ENCODE assay signal across 33 cellular contexts in genomic region chr7:26250239-26250638, GRCh38.
"Had no signal": no experiment of that assay in that cellular context is flagged by ENCODE, and none has a peak within 500 bp of the region (broad histone marks: within the 10 kb centered on the region; RNA-seq: fewer than 3 reads in every experiment).

No MANE protein-coding gene starts in this region.

- H3K4me1 Mint-ChIP-seq: stimulated activated memory B cell treated with anti-CD40 and anti-IgM and Interleukin-4, amounts not matched to agents 10 μg/mL and 1 μg/mL and 100 μg/mL, for 72 hours; stimulated activated naive CD8-positive, alpha-beta T cell treated with anti-CD3 and anti-CD28 coated beads, Interleukin-15, amount 100 ng/mL, for 72 hours had no signal

- H3K27me3 ChIP-seq: brain microvascular endothelial cell, pancreas, vagina had no signal

- FAIRE-seq: astrocyte, endothelial cell of umbilical vein, keratinocyte, pancreas had no signal

- H3K4me1 ChIP-seq: pancreas, prostate gland, vagina had no signal

- DNase-seq: activated CD4-positive, alpha-beta T cell treated with anti-CD3 and anti-CD28 coated beads, Interleukin-2, amount 50 U/mL, for 1 hour; activated CD4-positive, CD25-positive, alpha-beta regulatory T cell treated with anti-CD3 and anti-CD28 coated beads, Interleukin-2, amount 50 U/mL, for 72 hours; activated effector memory CD4-positive, alpha-beta T cell treated with anti-CD3 and anti-CD28 coated beads, Interleukin-2, amount 50 U/mL, for 16 hours; activated naive CD4-positive, alpha-beta T cell treated with anti-CD3 and anti-CD28 coated beads for 36 hours; activated T-cell treated with anti-CD3 and anti-CD28 coated beads, Interleukin-2, amount 50 U/mL, for 1 hour; amniotic stem cell; brain microvascular endothelial cell; cortex of kidney; foreskin fibroblast; head of caudate nucleus; hippocampal formation; left cardiac atrium; mammary epithelial cell; nephron progenitor cell; nucleus accumbens; pancreas; retina; stimulated activated CD4-positive, alpha-beta T cell treated with anti-CD3 and anti-CD28 coated beads, Interleukin-12 subunit alpha, Interleukin-12 subunit beta, amount 100 ng/mL, for 4 hours; stimulated activated CD4-positive, alpha-beta T cell treated with anti-CD3 and anti-CD28 coated beads, Interleukin-4, amount 100 ng/mL, for 4 hours; stimulated activated CD8-positive, alpha-beta memory T cell treated with anti-CD3 and anti-CD28 coated beads, Interleukin-4, amount 100 ng/mL, for 48 hours; stimulated activated naive CD8-positive, alpha-beta T cell treated with anti-CD3 and anti-CD28 coated beads, Interleukin-15, amount 100 ng/mL, for 72 hours; substantia nigra had no signal

- H3K9me3 Mint-ChIP-seq: activated naive CD4-positive, alpha-beta T cell treated with anti-CD3 and anti-CD28 coated beads for 36 hours; activated T-helper 1 cell treated with anti-CD3 and anti-CD28 coated beads, Interleukin-12 subunit alpha, Interleukin-12 subunit beta, Interleukin-2, Interleukin-4 antibody, amounts not matched to agents 30 ng/mL and 10 ng/mL and 1 ng/mL, durations not matched to agents 14 hours and 24 hours and 36 hours; nephron progenitor cell; stimulated activated memory B cell treated with anti-CD40 and anti-IgM and Interleukin-4, amounts not matched to agents 10 μg/mL and 1 μg/mL and 100 μg/mL, for 72 hours; stimulated activated naive CD8-positive, alpha-beta T cell treated with anti-CD3 and anti-CD28 coated beads, Interleukin-15, amount 100 ng/mL, for 72 hours; type B pancreatic cell had no signal

- H3K27me3 Mint-ChIP-seq: stimulated activated memory B cell treated with anti-CD40 and anti-IgM and Interleukin-4, amounts not matched to agents 10 μg/mL and 1 μg/mL and 100 μg/mL, for 72 hours; stimulated activated naive CD8-positive, alpha-beta T cell treated with anti-CD3 and anti-CD28 coated beads, Interleukin-15, amount 100 ng/mL, for 72 hours; type B pancreatic cell had no signal

- H3K36me3 ChIP-seq: brain microvascular endothelial cell, pancreas, prostate gland, vagina had no signal

- ATAC-seq: esophagus mucosa; left cardiac atrium; pancreas; sciatic nerve; stimulated activated memory B cell treated with anti-CD40 and anti-IgM and Interleukin-4, amounts not matched to agents 10 μg/mL and 1 μg/mL and 100 μg/mL, for 72 hours; stimulated activated naive CD8-positive, alpha-beta T cell treated with anti-CD3 and anti-CD28 coated beads, Interleukin-15, amount 100 ng/mL, for 72 hours had no signal

- H3K4me3 Mint-ChIP-seq: activated naive CD4-positive, alpha-beta T cell treated with anti-CD3 and anti-CD28 coated beads for 36 hours; activated T-helper 1 cell treated with anti-CD3 and anti-CD28 coated beads, Interleukin-12 subunit alpha, Interleukin-12 subunit beta, Interleukin-2, Interleukin-4 antibody, amounts not matched to agents 30 ng/mL and 10 ng/mL and 1 ng/mL, durations not matched to agents 14 hours and 24 hours and 36 hours; nephron progenitor cell; stimulated activated memory B cell treated with anti-CD40 and anti-IgM and Interleukin-4, amounts not matched to agents 10 μg/mL and 1 μg/mL and 100 μg/mL, for 72 hours; stimulated activated naive CD8-positive, alpha-beta T cell treated with anti-CD3 and anti-CD28 coated beads, Interleukin-15, amount 100 ng/mL, for 72 hours; type B pancreatic cell had no signal

- H3K4me3 ChIP-seq: pancreas, prostate gland, skin epidermis, vagina had no signal

- H3K36me3 Mint-ChIP-seq: stimulated activated memory B cell treated with anti-CD40 and anti-IgM and Interleukin-4, amounts not matched to agents 10 μg/mL and 1 μg/mL and 100 μg/mL, for 72 hours; type B pancreatic cell had no signal

- H3K9me3 ChIP-seq: pancreas, prostate gland, vagina had no signal

- H3K27ac ChIP-seq: brain microvascular endothelial cell, pancreas, prostate gland, skin epidermis, vagina had no signal

- H3K27ac Mint-ChIP-seq: activated naive CD4-positive, alpha-beta T cell treated with anti-CD3 and anti-CD28 coated beads for 36 hours; activated T-helper 1 cell treated with anti-CD3 and anti-CD28 coated beads, Interleukin-12 subunit alpha, Interleukin-12 subunit beta, Interleukin-2, Interleukin-4 antibody, amounts not matched to agents 30 ng/mL and 10 ng/mL and 1 ng/mL, durations not matched to agents 14 hours and 24 hours and 36 hours; nephron progenitor cell; stimulated activated memory B cell treated with anti-CD40 and anti-IgM and Interleukin-4, amounts not matched to agents 10 μg/mL and 1 μg/mL and 100 μg/mL, for 72 hours; stimulated activated naive CD8-positive, alpha-beta T cell treated with anti-CD3 and anti-CD28 coated beads, Interleukin-15, amount 100 ng/mL, for 72 hours; type B pancreatic cell had no signal
